ENCODE assay signal across 24 cellular contexts in the genomic region with DNA sequence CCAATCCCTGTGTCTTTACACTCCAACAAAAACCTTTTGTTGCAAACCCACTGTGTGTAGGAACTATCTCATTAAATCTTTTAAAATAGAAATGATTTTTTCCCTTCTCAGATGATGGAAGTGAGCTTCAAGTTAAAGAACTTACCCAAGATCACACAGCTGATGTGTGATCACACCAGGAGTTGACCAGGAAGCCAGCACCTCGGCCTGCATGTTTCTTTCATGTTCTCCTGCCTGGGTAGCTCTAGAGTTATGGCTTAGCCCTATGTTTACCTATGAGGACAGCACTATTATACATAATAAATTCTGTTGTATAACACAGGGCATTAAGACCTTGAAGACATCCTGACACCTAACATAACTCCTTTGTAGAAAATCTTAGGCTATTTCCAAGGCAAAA.
"Had no signal": no experiment of that assay in that cellular context is flagged by ENCODE, and none has a peak within 500 bp of the region (broad histone marks: within the 10 kb centered on the region; RNA-seq: fewer than 3 reads in every experiment).

No MANE protein-coding gene starts in this region.

- H3K36me3 Mint-ChIP-seq: naive thymus-derived CD4-positive, alpha-beta T cell; neural progenitor cell; stimulated activated effector memory CD8-positive, alpha-beta T cell treated with anti-CD3 and anti-CD28 coated beads, Interleukin-12 subunit alpha, Interleukin-12 subunit beta, amount 100 ng/mL, for 72 hours; stimulated activated naive B cell treated with anti-CD40 and anti-IgM and Interleukin-4, amounts not matched to agents 10 μg/mL and 1 μg/mL and 100 μg/mL, for 72 hours had no signal

- H3K27ac Mint-ChIP-seq: nephron; neural progenitor cell; progenitor cell of endocrine pancreas; stimulated activated effector memory CD8-positive, alpha-beta T cell treated with anti-CD3 and anti-CD28 coated beads, Interleukin-12 subunit alpha, Interleukin-12 subunit beta, amount 100 ng/mL, for 72 hours; stimulated activated naive B cell treated with anti-CD40 and anti-IgM and Interleukin-4, amounts not matched to agents 10 μg/mL and 1 μg/mL and 100 μg/mL, for 72 hours; stimulated activated naive CD8-positive, alpha-beta T cell treated with anti-CD3 and anti-CD28 coated beads, Interleukin-15, Interleukin-2, amounts not matched to agents 100 ng/mL and 50 ng/mL, for 24 hours had no signal

- H3K4me1 Mint-ChIP-seq: nephron; stimulated activated naive B cell treated with anti-CD40 and anti-IgM and Interleukin-4, amounts not matched to agents 10 μg/mL and 1 μg/mL and 100 μg/mL, for 72 hours had no signal

- H3K4me3 Mint-ChIP-seq: nephron; neural progenitor cell; stimulated activated effector memory CD8-positive, alpha-beta T cell treated with anti-CD3 and anti-CD28 coated beads, Interleukin-12 subunit alpha, Interleukin-12 subunit beta, amount 100 ng/mL, for 72 hours; stimulated activated naive B cell treated with anti-CD40 and anti-IgM and Interleukin-4, amounts not matched to agents 10 μg/mL and 1 μg/mL and 100 μg/mL, for 72 hours; stimulated activated naive CD8-positive, alpha-beta T cell treated with anti-CD3 and anti-CD28 coated beads, Interleukin-15, Interleukin-2, amounts not matched to agents 100 ng/mL and 50 ng/mL, for 24 hours had no signal

- H3K9me3 Mint-ChIP-seq: nephron; neural progenitor cell; stimulated activated effector memory CD8-positive, alpha-beta T cell treated with anti-CD3 and anti-CD28 coated beads, Interleukin-12 subunit alpha, Interleukin-12 subunit beta, amount 100 ng/mL, for 72 hours; stimulated activated naive B cell treated with anti-CD40 and anti-IgM and Interleukin-4, amounts not matched to agents 10 μg/mL and 1 μg/mL and 100 μg/mL, for 72 hours; stimulated activated naive CD8-positive, alpha-beta T cell treated with anti-CD3 and anti-CD28 coated beads, Interleukin-15, Interleukin-2, amounts not matched to agents 100 ng/mL and 50 ng/mL, for 24 hours had no signal

- ATAC-seq: naive thymus-derived CD4-positive, alpha-beta T cell; psoas muscle; right cardiac atrium; right lobe of liver; stimulated activated effector memory CD8-positive, alpha-beta T cell treated with anti-CD3 and anti-CD28 coated beads, Interleukin-12 subunit alpha, Interleukin-12 subunit beta, amount 100 ng/mL, for 72 hours; stimulated activated naive B cell treated with anti-CD40 and anti-IgM and Interleukin-4, amounts not matched to agents 10 μg/mL and 1 μg/mL and 100 μg/mL, for 72 hours had no signal

- DNase-seq: naive thymus-derived CD4-positive, alpha-beta T cell; occipital lobe; ovary; posterior cingulate gyrus; psoas muscle; right cardiac atrium; right lobe of liver; sigmoid colon; small intestine; stimulated activated CD4-positive, alpha-beta T cell treated with anti-CD3 and anti-CD28 coated beads, Interleukin-15, amount 100 ng/mL, for 24 hours; stimulated activated CD4-positive, alpha-beta T cell treated with anti-CD3 and anti-CD28 coated beads, Interleukin-2, amount 100 ng/mL, for 24 hours; stimulated activated CD4-positive, alpha-beta T cell treated with anti-CD3 and anti-CD28 coated beads, Interleukin-2, amount 100 ng/mL, for 48 hours; stimulated activated CD4-positive, alpha-beta T cell treated with anti-CD3 and anti-CD28 coated beads, Interleukin-4, amount 100 ng/mL, for 24 hours; stimulated activated naive B cell treated with anti-CD40 and anti-IgM and Interleukin-4, amounts not matched to agents 10 μg/mL and 1 μg/mL and 100 μg/mL, for 72 hours; stimulated activated naive CD4-positive, alpha-beta T cell treated with Interleukin-2 at 50 U/mL for 16 hours; stomach; thyroid gland; trophoblast cell; upper lobe of left lung had no signal
